ENCODE assay signal across 8 cellular contexts in the genomic region with DNA sequence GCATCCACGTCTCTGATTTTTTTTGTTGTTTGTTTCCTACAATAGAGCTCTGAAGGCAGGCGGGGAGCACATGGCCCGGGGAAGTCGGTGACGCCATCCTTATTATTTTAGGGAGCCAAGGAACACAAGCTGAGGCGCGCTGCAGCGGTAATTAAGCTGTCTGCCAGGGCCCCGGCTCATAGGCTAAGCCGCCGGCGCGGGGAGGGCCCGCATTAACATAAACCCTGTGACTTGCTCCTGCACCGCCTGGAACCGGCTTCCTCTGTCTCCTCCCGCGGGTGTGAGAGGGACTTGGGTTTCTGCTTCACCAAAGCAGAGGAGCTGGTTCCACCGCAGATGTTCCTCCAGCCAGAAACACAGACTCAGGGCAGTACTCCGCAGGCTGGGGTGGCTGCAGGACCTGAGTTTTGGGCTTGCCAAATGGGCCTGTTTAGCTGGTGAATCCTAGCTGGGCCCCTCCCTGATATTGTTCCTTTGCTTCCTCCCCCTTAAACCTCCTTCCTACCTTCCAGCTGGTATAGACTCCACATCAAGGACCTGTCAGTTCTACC. TPM values are rescaled to one million over a fixed set of nuclear protein-coding genes. Genes with fewer than 3 reads are reported as not detected.
A peak's percentile ranks its signal among the peaks of the same experiment; 100 is the strongest.
DNase-seq lines count a peak whose midpoint lies in the region; ATAC-seq, FAIRE-seq and TF ChIP-seq lines count a peak whose summit lies in the region.

No MANE protein-coding gene starts in this region.

- no peak overlapping the region for H3K4me3 ChIP-seq in body of pancreas
- H3K4me3 ChIP-seq in rectal smooth muscle tissue (ENCODE audit: low read length): peak overlapping the region; percentile 5

- intact Hi-C loops in body of pancreas (cut with DNase I): no loop called here

- H3K4me1 ChIP-seq in body of pancreas (peaks cover 60% of the 10 kb centered on the region), rectal smooth muscle tissue (ENCODE audit: control insufficient read depth, insufficient read depth, low read length) (peaks cover 22% of the 10 kb centered on the region)

- peak; percentile 55 for DNase-seq in GM12891 (ENCODE audit: insufficient read length, low spot score)
- DNase-seq in T-helper 2 cell: peak in 4 of 5 experiments; percentile 16 to 65 (median 49)
- DNase-seq in body of pancreas: peak; percentile 55 to 86 (median 77)
- peak; percentile 24 to 97 (median 85) for DNase-seq in hypothalamus (lab: John Stamatoyannopoulos, UW)
- no peak for DNase-seq in H54 (ENCODE audit: insufficient read length, low spot score)
- DNase-seq in SK-N-DZ (ENCODE audit: low spot score): no peak

- FAIRE-seq in GM12891 (lab: Jason Lieb, UNC) (peak; percentile 94), H54 (lab: Jason Lieb, UNC) (no peak)

- peak; percentile 41 for ATAC-seq in HG03039 (IDR thresholded peaks at IDR 0.05; ENCODE audit: unreplicated experiment)
- peak; percentile 44 for ATAC-seq in body of pancreas

- TF ChIP-seq POLR2A in GM12891 (IDR thresholded peaks at IDR 0.05; ENCODE audit: low read depth, low read length) (peak; percentile 68; the same call in 1 of the 2 replicates), body of pancreas (IDR thresholded peaks at IDR 0.05) (peak in 2 of 3 donors; percentile 18 to 45), H54 (IDR thresholded peaks at IDR 0.05; ENCODE audit: low read depth, low read length) (no peak)

- 42 to 70% methylated on average over 9 to 20 of the region's 20 CpGs for WGBS in body of pancreas, 2 donors

- TF ChIP-seq CTCF in body of pancreas (IDR thresholded peaks at IDR 0.05): no peak

- H3K27me3 ChIP-seq in body of pancreas (no peaks in the 10 kb centered on the region), rectal smooth muscle tissue (ENCODE audit: control insufficient read depth, insufficient read depth, low read length) (no peaks in the 10 kb centered on the region)

- no peaks in the 10 kb centered on the region for H3K9me3 ChIP-seq in body of pancreas

- H3K36me3 ChIP-seq in body of pancreas (replicated peaks in 1 of 2; ENCODE audit: insufficient read depth in 1 of 2, low read depth in 2 of 2) (no peaks in the 10 kb centered on the region), rectal smooth muscle tissue (ENCODE audit: control insufficient read depth, insufficient read depth, low read length) (no peaks in the 10 kb centered on the region)

- no peak overlapping the region for H3K9ac ChIP-seq in rectal smooth muscle tissue (ENCODE audit: low read length)

- peak overlapping the region; percentile 14 to 85 (median 81) for H3K27ac ChIP-seq in body of pancreas
- peak overlapping the region; percentile 45 for H3K27ac ChIP-seq in rectal smooth muscle tissue (ENCODE audit: low read depth, low read length)

TF ChIP-seq in GM12891, 5 proteins besides CTCF, POLR2A, EP300 and RAD21:
- TF ChIP-seq SPI1 (IDR thresholded peaks at IDR 0.05; ENCODE audit: low read depth, low read length) (0 out of 2 replicates have a peak, but pooled peaks have one; percentile 3), POLR2AphosphoS5 (IDR thresholded peaks at IDR 0.05; ENCODE audit: low read depth, low read length) (peak; percentile 65), PAX5 (IDR thresholded peaks at IDR 0.05; ENCODE audit: insufficient read depth, low read length, severe bottlenecking) (no peak), TAF1 (IDR thresholded peaks at IDR 0.05; ENCODE audit: low read depth, low read length) (peak; percentile 34; the same call in 1 of the 2 replicates), POU2F2 (IDR thresholded peaks at IDR 0.05; ENCODE audit: low read depth, low read length) (peak; percentile 94)

RNA-seq across cellular contexts. Expression of gene ANP32A, which starts 25.3 kb away (rescaled TPM):
- polyA plus RNA-seq in GM12891 (2012; ENCODE audit: low read depth, missing spikeins): 229 TPM
- 10 to 100 TPM; 27.7 to 37.4 TPM for total RNA-seq in body of pancreas
- 160 and 194 TPM in 2 replicates for polyA plus RNA-seq in SK-N-DZ (2014; cell fraction: cytosol; rRNA removed)
- polyA plus RNA-seq in SK-N-DZ (2014; cell fraction: nucleus; rRNA removed): 68.4 and 81.7 TPM in 2 replicates

Comparison
In these comparisons a context has a peak if more than half of its experiments do, and no peak if none do; other contexts are left out.
1. DNase-seq: peak in GM12891 (single experiment), T-helper 2 cell (4 of 5), body of pancreas (4 of 4) and hypothalamus (51 of 51); none in H54 (single experiment) and SK-N-DZ (single experiment).